8 cellular contexts compared by ENCODE assay signal in genomic region chr17:20155258-20156195, GRCh38.
DNase-seq lines count a peak whose midpoint lies in the region; ATAC-seq and TF ChIP-seq lines count a peak whose summit lies in the region.

No MANE protein-coding gene starts in this region.

- peaks cover 17% of the 10 kb centered on the region for H3K36me3 ChIP-seq in mesodermal cell (ENCODE audit: control insufficient read depth, insufficient read depth, low read length)

- H3K4me1 ChIP-seq in mesodermal cell (ENCODE audit: control insufficient read depth, insufficient read depth, low read length, poor library complexity, severe bottlenecking) = peaks cover 6% of the 10 kb centered on the region

- H3K4me1 Mint-ChIP-seq in endothelial cell (ENCODE audit: unreplicated experiment) = peaks cover 4% of the 10 kb centered on the region

- no peak overlapping the region for H3K27ac Mint-ChIP-seq in endothelial cell (ENCODE audit: unreplicated experiment)

- DNase-seq in COLO668 (lab: John Stamatoyannopoulos, UW; ENCODE audit: unreplicated experiment) (peak; percentile 96), HPDE6-E6E7 (ENCODE audit: extremely low spot score) (peak; percentile 94), NOMO-1 treated with dmso at 0.1 percent for 144 hours (lab: John Stamatoyannopoulos, UW; ENCODE audit: unreplicated experiment) (peak; percentile 97), endothelial cell (ENCODE audit: low spot score) (peak; percentile 98)
- peak; percentile 91 for DNase-seq in activated CD8-positive, alpha-beta memory T cell treated with anti-CD3 and anti-CD28 coated beads, Interleukin-2, amount 50 U/mL, for 4 hours
- peak; percentile 91 for DNase-seq in stimulated activated CD8-positive, alpha-beta memory T cell treated with anti-CD3 and anti-CD28 coated beads, Interleukin-15, amount 100 ng/mL, for 1 hour (ENCODE audit: low read depth)

- H3K27ac ChIP-seq in mesodermal cell (ENCODE audit: low read depth, low read length, severe bottlenecking) = peak overlapping the region; percentile 94

- no peak for TF ChIP-seq CTCF in endothelial cell (IDR thresholded peaks at IDR 0.05; ENCODE audit: unreplicated experiment)

- no peaks in the 10 kb centered on the region for H3K9me3 ChIP-seq in mesodermal cell (ENCODE audit: control insufficient read depth, low read length)

- ATAC-seq in GM19468 (IDR thresholded peaks at IDR 0.05; ENCODE audit: extremely low read depth, unreplicated experiment) = peak; percentile 78

- peaks cover 6% of the 10 kb centered on the region for H3K27me3 Mint-ChIP-seq in endothelial cell (ENCODE audit: unreplicated experiment)

- H3K4me3 Mint-ChIP-seq in endothelial cell (ENCODE audit: unreplicated experiment) = no peak overlapping the region

- no peaks in the 10 kb centered on the region for H3K9me3 Mint-ChIP-seq in endothelial cell (ENCODE audit: unreplicated experiment)

- 9 to 10% methylated on average over 49 to 52 of the region's 69 CpGs for WGBS in mesodermal cell (ENCODE audit: insufficient coverage in 2 of 2), 2 experiments

- H3K4me3 ChIP-seq in mesodermal cell (ENCODE audit: extremely low read depth, insufficient read depth, low read length, poor library complexity, severe bottlenecking) = peak overlapping the region; percentile 65

- H3K36me3 Mint-ChIP-seq in endothelial cell (ENCODE audit: low read depth, unreplicated experiment) = no peaks in the 10 kb centered on the region

Comparison
In these comparisons a context has a peak if more than half of its experiments do, and no peak if none do; other contexts are left out.
1. Peak in every context shown above with its lines: DNase-seq, ATAC-seq, H3K4me3 ChIP-seq and H3K27ac ChIP-seq.